13 cellular contexts compared by ENCODE assay signal in genomic region chr7:105354383-105354782, GRCh38. TPM values are rescaled to one million over a fixed set of nuclear protein-coding genes. Genes with fewer than 3 reads are reported as not detected.
A peak's percentile ranks its signal among the peaks of the same experiment; 100 is the strongest.
DNase-seq lines count a peak whose midpoint lies in the region; ATAC-seq and TF ChIP-seq lines count a peak whose summit lies in the region.
"Had no signal": no experiment of that assay in that cellular context is flagged by ENCODE, and none has a peak within 500 bp of the region (broad histone marks: within the 10 kb centered on the region; RNA-seq: fewer than 3 reads in every experiment).

No MANE protein-coding gene starts in this region.

- TF ChIP-seq CTCF in CD14-positive monocyte (IDR thresholded peaks at IDR 0.05) (no peak), KMS-11 (conservative IDR thresholded peaks at IDR 0.05; ENCODE audit: low read depth, low read length) (no peak), natural killer cell (IDR thresholded peaks at IDR 0.05) (no peak)

- no peaks in the 10 kb centered on the region for H3K36me3 Mint-ChIP-seq in CD14-positive monocyte
- H3K36me3 Mint-ChIP-seq in activated naive CD8-positive, alpha-beta T cell treated with anti-CD3 and anti-CD28 coated beads, Interleukin-2, amount 10 ng/mL, durations not matched to agents 7 days and 5 days, result peaks cover 5% of the 10 kb centered on the region
- H3K36me3 Mint-ChIP-seq in natural killer cell, result no peaks in the 10 kb centered on the region

- no peak for ATAC-seq in activated naive CD8-positive, alpha-beta T cell treated with anti-CD3 and anti-CD28 coated beads, Interleukin-2, amount 10 ng/mL, durations not matched to agents 7 days and 5 days (ENCODE audit: low read depth)
- ATAC-seq in natural killer cell, result no peak

- peak overlapping the region; percentile 45; the same call in 1 of the 2 replicates for H3K9ac ChIP-seq in KMS-11

- no peak for DNase-seq in CD14-positive monocyte (ENCODE audit: low spot score)
- DNase-seq in activated naive CD8-positive, alpha-beta T cell treated with anti-CD3 and anti-CD28 coated beads, Interleukin-2, amount 10 ng/mL, durations not matched to agents 7 days and 5 days, result no peak
- DNase-seq in natural killer cell, result no peak
- DNase-seq in NCI-H446 (lab: John Stamatoyannopoulos, UW), result no peak
- no peak for DNase-seq in NCI-H146 treated with DMSO at 0.1 percent for 48 hours (lab: John Stamatoyannopoulos, UW; ENCODE audit: unreplicated experiment)
- DNase-seq in epidermal melanocyte (ENCODE audit: insufficient read length, low spot score), result no peak
- no peak for DNase-seq in C1 segment of cervical spinal cord (lab: John Stamatoyannopoulos, UW)
- DNase-seq: activated effector memory CD4-positive, alpha-beta T cell treated with anti-CD3 and anti-CD28 coated beads, Interleukin-2, amount 50 U/mL, for 16 hours; cortex of kidney; mesendoderm; T1000 had no signal

- peaks cover 93% of the 10 kb centered on the region for H3K79me2 ChIP-seq in KMS-11 (ENCODE audit: insufficient read depth, low read depth)

- H2AFZ ChIP-seq in KMS-11 (ENCODE audit: low read depth), result no peak overlapping the region

- no peaks in the 10 kb centered on the region for H3K36me3 ChIP-seq in KMS-11 (ENCODE audit: insufficient read depth)

- peak overlapping the region; percentile 87 for H3K4me2 ChIP-seq in KMS-11

- peaks cover 100% of the 10 kb centered on the region for H3K4me1 ChIP-seq in KMS-11 (ENCODE audit: low read depth, poor library complexity, severe bottlenecking)

- POLR2A ChIA-PET in activated naive CD8-positive, alpha-beta T cell treated with anti-CD3 and anti-CD28 coated beads, Interleukin-2, amount 10 ng/mL, durations not matched to agents 7 days and 5 days (lab: Charles Lee), result no interaction called here

- H3K4me3 Mint-ChIP-seq in CD14-positive monocyte (no peak overlapping the region), natural killer cell (peak overlapping the region; percentile 80)
- no peak overlapping the region for H3K4me3 Mint-ChIP-seq in activated naive CD8-positive, alpha-beta T cell treated with anti-CD3 and anti-CD28 coated beads, Interleukin-2, amount 10 ng/mL, durations not matched to agents 7 days and 5 days

- no peaks in the 10 kb centered on the region for H3K27me3 ChIP-seq in KMS-11 (ENCODE audit: insufficient read depth, low read depth)

- peaks cover 0 to 7% (median 3%) of the 10 kb centered on the region in 3 donors for H3K27me3 Mint-ChIP-seq in CD14-positive monocyte (ENCODE audit: low read depth in 3 of 3)
- H3K27me3 Mint-ChIP-seq in activated naive CD8-positive, alpha-beta T cell treated with anti-CD3 and anti-CD28 coated beads, Interleukin-2, amount 10 ng/mL, durations not matched to agents 7 days and 5 days, result no peaks in the 10 kb centered on the region
- H3K27me3 Mint-ChIP-seq in natural killer cell (ENCODE audit: low read depth in 2 of 2), result no peaks in the 10 kb centered on the region

- intact Hi-C loops in CD14-positive monocyte (cut with micrococcal nuclease), result no loop called here
- intact Hi-C loops in natural killer cell (cut with micrococcal nuclease), result loop anchor here (5.0 kb wide), 2 partner anchors 87 to 412 kb away; no protein-coding TSS in a partner anchor

- peak overlapping the region in 6 of 7 donors; percentile 61 to 97 (median 94) for H3K27ac Mint-ChIP-seq in CD14-positive monocyte
- H3K27ac Mint-ChIP-seq in activated naive CD8-positive, alpha-beta T cell treated with anti-CD3 and anti-CD28 coated beads, Interleukin-2, amount 10 ng/mL, durations not matched to agents 7 days and 5 days, result peak overlapping the region; percentile 68
- H3K27ac Mint-ChIP-seq in natural killer cell, result peak overlapping the region; percentile 82 to 88

- H3K4me1 Mint-ChIP-seq in CD14-positive monocyte (peaks cover 48% of the 10 kb centered on the region), natural killer cell (peaks cover 63 to 75% of the 10 kb centered on the region in 2 donors)
- H3K4me1 Mint-ChIP-seq in activated naive CD8-positive, alpha-beta T cell treated with anti-CD3 and anti-CD28 coated beads, Interleukin-2, amount 10 ng/mL, durations not matched to agents 7 days and 5 days, result peaks cover 36% of the 10 kb centered on the region

- H3K4me3 ChIP-seq in KMS-11 (IDR thresholded peaks at IDR 0.05; ENCODE audit: insufficient read depth, low read depth, low read length), result no peak overlapping the region
- H3K4me3 ChIP-seq: skin epidermis had no signal

- peak overlapping the region; percentile 90 for H3K27ac ChIP-seq in KMS-11

- no peaks in the 10 kb centered on the region for H4K20me1 ChIP-seq in KMS-11 (ENCODE audit: insufficient read depth)

- H3K9me3 Mint-ChIP-seq in CD14-positive monocyte, result no peaks in the 10 kb centered on the region
- H3K9me3 Mint-ChIP-seq in activated naive CD8-positive, alpha-beta T cell treated with anti-CD3 and anti-CD28 coated beads, Interleukin-2, amount 10 ng/mL, durations not matched to agents 7 days and 5 days, result no peaks in the 10 kb centered on the region
- H3K9me3 Mint-ChIP-seq in natural killer cell, result no peaks in the 10 kb centered on the region

RNA-seq across cellular contexts. Expression of gene SRPK2, which starts 34.3 kb away (rescaled TPM):
- 10 to 100 TPM; 30.0 to 37.7 TPM for polyA plus RNA-seq in CD14-positive monocyte
- total RNA-seq in activated naive CD8-positive, alpha-beta T cell treated with anti-CD3 and anti-CD28 coated beads, Interleukin-2, amount 10 ng/mL, durations not matched to agents 7 days and 5 days, result 10 to 100 TPM; 38.5 to 41.0 TPM
- total RNA-seq in natural killer cell, result 100 to 1,000 TPM; 103 to 121 (median 108) TPM
